In genomic region chr1:53110370-53111072, GRCh38 we compare ENCODE assay signal across 1 cellular context.
TF ChIP-seq lines count a peak whose summit lies in the region.

No MANE protein-coding gene starts in this region.

TF ChIP-seq in HepG2, 621 proteins besides CTCF, POLR2A, EP300 and RAD21 (continued from another document):
- TF ChIP-seq AHDC1 (CRISPR knock-in tag; IDR thresholded peaks at IDR 0.05; ENCODE audit: borderline replicate concordance) (peak; percentile 21; the same call in 1 of the 2 replicates), ZNF430 (CRISPR knock-in tag; IDR thresholded peaks at IDR 0.05) (0 out of 2 replicates have a peak, but pooled peaks have one; percentile 15), CBX2 (IDR thresholded peaks at IDR 0.05; ENCODE audit: low read depth, low read length) (no peak), CBX2 (CRISPR knock-in tag; IDR thresholded peaks at IDR 0.05; ENCODE audit: low read depth) (no peak), BCL3 (CRISPR knock-in tag; IDR thresholded peaks at IDR 0.05) (0 out of 2 replicates have a peak, but pooled peaks have one; percentile 47)
